10 cellular contexts compared by ENCODE assay signal in the genomic region with DNA sequence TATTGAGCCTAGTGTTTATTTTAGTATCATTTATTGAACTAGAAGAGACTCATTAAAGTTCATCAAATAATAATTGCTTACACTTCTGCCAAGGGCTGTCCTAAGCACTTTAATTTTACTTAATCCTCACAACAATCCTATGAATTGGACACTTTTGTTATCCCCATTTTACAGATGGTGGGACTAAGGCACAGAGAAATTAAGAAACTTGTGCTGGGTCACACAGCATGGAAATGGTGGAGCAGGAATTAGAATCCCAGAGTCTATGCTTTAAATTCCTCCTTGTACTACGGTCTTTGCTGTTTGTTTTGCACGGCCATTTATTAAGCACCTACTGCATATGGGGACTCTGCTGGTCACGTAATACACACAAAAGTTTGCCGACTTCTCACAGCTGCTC. TPM values are rescaled to one million over a fixed set of nuclear protein-coding genes. Genes with fewer than 3 reads are reported as not detected.
"Had no signal": no experiment of that assay in that cellular context is flagged by ENCODE, and none has a peak within 500 bp of the region (broad histone marks: within the 10 kb centered on the region; RNA-seq: fewer than 3 reads in every experiment).

No MANE protein-coding gene starts in this region.

- H3K4me2 ChIP-seq: KMS-11 had no signal

- H2AFZ ChIP-seq: GM23248 had no signal

- H3K9me3 ChIP-seq: HAP-1 had no signal

- H3K36me3 ChIP-seq: HAP-1 had no signal

- H3K4me3 ChIP-seq: GM23248, HAP-1 had no signal

- H3K4me1 ChIP-seq: HAP-1 had no signal

- ATAC-seq: HCT116 had no signal

- H3K9ac ChIP-seq: GM23248, KMS-11 had no signal

- H3K27ac ChIP-seq: GM23248, HL-60, KMS-11 had no signal

- DNase-seq: GM23248, GOT3, H7, HFFc6, IMR-90, KBM-7 had no signal

RNA-seq across cellular contexts. Expression of a gene that starts 7.9 kb away (rescaled TPM):
- total RNA-seq: GM23248, HFFc6 had no signal
- polyA plus RNA-seq: GM23248 had no signal
